11 cellular contexts compared by ENCODE assay signal in genomic region chr4:103306870-103307345, GRCh38.
DNase-seq lines count a peak whose midpoint lies in the region; ATAC-seq and TF ChIP-seq lines count a peak whose summit lies in the region.
"Had no signal": no experiment of that assay in that cellular context is flagged by ENCODE, and none has a peak within 500 bp of the region (broad histone marks: within the 10 kb centered on the region; RNA-seq: fewer than 3 reads in every experiment).

No MANE protein-coding gene starts in this region.

- ATAC-seq in SK-N-SH treated with all-trans-retinoic acid at 6 μM for 48 hours (peak; percentile 67), GM21737 (IDR thresholded peaks at IDR 0.05; ENCODE audit: unreplicated experiment) (no peak), HG03354 (IDR thresholded peaks at IDR 0.05; ENCODE audit: poor library complexity, severe bottlenecking, unreplicated experiment) (no peak)

- peak; percentile 8 for DNase-seq in GM03348 (ENCODE audit: low spot score)
- peak; percentile 29 for DNase-seq in iPS-NIHi7 (ENCODE audit: extremely low spot score)
- DNase-seq in putamen (ENCODE audit: low spot score): peak; percentile 80
- DNase-seq in cerebellum (ENCODE audit: low spot score): no peak
- no peak for DNase-seq in HCEC 1CT
- DNase-seq: CD4-positive, CD25-positive, alpha-beta regulatory T cell; NCI-H1105 treated with DMSO at 0.1 percent for 48 hours; stimulated activated CD4-positive, alpha-beta T cell treated with anti-CD3 and anti-CD28 coated beads, Interleukin-12 subunit alpha, Interleukin-12 subunit beta, amount 100 ng/mL, for 4 hours had no signal

TF ChIP-seq in SK-N-SH treated with all-trans-retinoic acid at 6 μM for 48 hours, 23 proteins besides CTCF, POLR2A, EP300 and RAD21:
- TF ChIP-seq CSRNP3 (CRISPR knock-in tag; IDR thresholded peaks at IDR 0.05) (no peak), ZC3H10 (CRISPR knock-in tag; IDR thresholded peaks at IDR 0.05) (no peak), ZNF70 (CRISPR knock-in tag; IDR thresholded peaks at IDR 0.05) (no peak), ZNF565 (CRISPR knock-in tag; conservative IDR thresholded peaks at IDR 0.05; ENCODE audit: low read depth) (no peak), PATZ1 (CRISPR knock-in tag; IDR thresholded peaks at IDR 0.05; ENCODE audit: borderline replicate concordance) (no peak), GLIS3 (CRISPR knock-in tag; IDR thresholded peaks at IDR 0.05) (no peak), SNAI2 (CRISPR knock-in tag; IDR thresholded peaks at IDR 0.05) (no peak), OSR1 (CRISPR knock-in tag; IDR thresholded peaks at IDR 0.05) (no peak), TOX (CRISPR knock-in tag; IDR thresholded peaks at IDR 0.05; ENCODE audit: borderline replicate concordance) (no peak), CREB5 (CRISPR knock-in tag; IDR thresholded peaks at IDR 0.05; ENCODE audit: low read depth) (no peak), ISL1 (CRISPR knock-in tag; IDR thresholded peaks at IDR 0.05) (no peak), TSHZ2 (CRISPR knock-in tag; IDR thresholded peaks at IDR 0.05) (no peak)

Comparison
In these comparisons a context has a peak if more than half of its experiments do, and no peak if none do; other contexts are left out.
1. DNase-seq: peak in GM03348 (single experiment), iPS-NIHi7 (single experiment) and putamen (single experiment); none in cerebellum (single experiment) and HCEC 1CT (single experiment).